2 cellular contexts compared by ENCODE assay signal in the genomic region with DNA sequence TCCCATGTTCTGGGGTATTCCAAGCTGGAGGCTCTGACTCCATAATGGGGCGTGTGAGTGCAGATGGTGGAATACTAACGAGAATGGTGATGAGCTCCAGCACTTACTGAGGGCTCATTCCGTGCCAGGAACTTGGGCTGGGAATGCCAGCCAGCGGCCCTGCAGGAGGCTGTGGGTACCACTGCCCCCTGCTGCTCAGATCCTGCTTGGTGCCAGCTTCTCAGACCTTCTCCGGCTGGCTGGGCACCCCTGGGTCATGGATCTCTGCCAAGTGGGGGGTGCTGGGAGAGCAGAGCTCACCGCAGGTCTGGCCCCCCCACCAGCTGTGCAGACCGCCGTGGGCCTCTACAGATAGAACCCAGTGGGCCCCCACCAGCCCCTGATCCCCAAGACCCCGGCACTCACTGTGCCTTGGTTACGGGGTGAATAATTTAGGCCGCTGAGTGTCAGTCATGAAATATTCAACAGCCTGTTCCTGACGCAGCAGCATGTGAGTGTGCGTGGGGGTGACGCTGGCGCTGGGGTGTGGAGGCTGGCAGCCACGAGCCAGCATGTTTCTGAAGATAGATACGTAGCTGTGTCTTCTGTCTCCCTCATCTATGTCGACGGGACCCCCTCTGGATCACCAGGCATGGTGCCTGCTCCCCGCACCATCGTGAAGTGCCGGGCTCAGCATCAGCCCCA. TPM values are rescaled to one million over a fixed set of nuclear protein-coding genes. Genes with fewer than 3 reads are reported as not detected.
DNase-seq lines count a peak whose midpoint lies in the region; TF ChIP-seq lines count a peak whose summit lies in the region.
"Not testable (repeated sequence)": the region's sequence is repeated elsewhere in the genome, so short reads cannot be mapped to it uniquely, and the experiment has no call there.

No MANE protein-coding gene starts in this region.

- intact Hi-C loops in left ventricle myocardium inferior (cut with micrococcal nuclease) = not testable (repeated sequence)

- not testable (repeated sequence) for H4K20me1 ChIP-seq in KMS-11 (ENCODE audit: insufficient read depth)

- not testable (repeated sequence) for H2AFZ ChIP-seq in KMS-11 (ENCODE audit: low read depth)

- not testable (repeated sequence) for H3K4me3 ChIP-seq in KMS-11 (IDR thresholded peaks at IDR 0.05; ENCODE audit: insufficient read depth, low read depth, low read length); left ventricle myocardium inferior

- H3K79me2 ChIP-seq in KMS-11 (ENCODE audit: insufficient read depth, low read depth) = not testable (repeated sequence)

- H3K27me3 ChIP-seq in KMS-11 (ENCODE audit: insufficient read depth, low read depth) = peaks cover 89% of the 10 kb centered on the region
- H3K27me3 ChIP-seq in left ventricle myocardium inferior (ENCODE audit: low read depth) = peaks cover 56% of the 10 kb centered on the region

- TF ChIP-seq CTCF in KMS-11 (conservative IDR thresholded peaks at IDR 0.05; ENCODE audit: low read depth, low read length) = peak; percentile 24; the same call in 1 of the 2 replicates
- TF ChIP-seq CTCF in left ventricle myocardium inferior (IDR thresholded peaks at IDR 0.05; ENCODE audit: borderline replicate concordance) = peak; percentile 44

- H3K36me3 ChIP-seq in KMS-11 (ENCODE audit: insufficient read depth); left ventricle myocardium inferior: not testable (repeated sequence)

- not testable (repeated sequence) for H3K4me1 ChIP-seq in KMS-11 (ENCODE audit: low read depth, poor library complexity, severe bottlenecking); left ventricle myocardium inferior

- not testable (repeated sequence) for H3K27ac ChIP-seq in KMS-11; left ventricle myocardium inferior (replicated peaks)

- H3K9ac ChIP-seq in KMS-11 = not testable (repeated sequence)

- not testable (repeated sequence) for H3K9me3 ChIP-seq in left ventricle myocardium inferior (replicated peaks)

- H3K4me2 ChIP-seq in KMS-11 = not testable (repeated sequence)

- DNase-seq in left ventricle myocardium inferior = not testable (repeated sequence)

RNA-seq across cellular contexts. Expression of a gene that starts 12.6 kb away (rescaled TPM):
- total RNA-seq in left ventricle myocardium inferior = 0.41 TPM

RNA-seq across cellular contexts. Expression of a gene that starts 17.4 kb away (rescaled TPM):
- not detected for total RNA-seq in left ventricle myocardium inferior

RNA-seq across cellular contexts. Expression of a gene that starts 28.8 kb away (rescaled TPM):
- total RNA-seq in left ventricle myocardium inferior = 12.6 TPM

RNA-seq across cellular contexts. Expression of a gene that starts 43.6 kb away (rescaled TPM):
- total RNA-seq in left ventricle myocardium inferior = 8.6 TPM

RNA-seq across cellular contexts. Expression of a gene that starts 54.3 kb away (rescaled TPM):
- 16.2 TPM for total RNA-seq in left ventricle myocardium inferior
